ENCODE assay signal across 11 cellular contexts in the genomic region with DNA sequence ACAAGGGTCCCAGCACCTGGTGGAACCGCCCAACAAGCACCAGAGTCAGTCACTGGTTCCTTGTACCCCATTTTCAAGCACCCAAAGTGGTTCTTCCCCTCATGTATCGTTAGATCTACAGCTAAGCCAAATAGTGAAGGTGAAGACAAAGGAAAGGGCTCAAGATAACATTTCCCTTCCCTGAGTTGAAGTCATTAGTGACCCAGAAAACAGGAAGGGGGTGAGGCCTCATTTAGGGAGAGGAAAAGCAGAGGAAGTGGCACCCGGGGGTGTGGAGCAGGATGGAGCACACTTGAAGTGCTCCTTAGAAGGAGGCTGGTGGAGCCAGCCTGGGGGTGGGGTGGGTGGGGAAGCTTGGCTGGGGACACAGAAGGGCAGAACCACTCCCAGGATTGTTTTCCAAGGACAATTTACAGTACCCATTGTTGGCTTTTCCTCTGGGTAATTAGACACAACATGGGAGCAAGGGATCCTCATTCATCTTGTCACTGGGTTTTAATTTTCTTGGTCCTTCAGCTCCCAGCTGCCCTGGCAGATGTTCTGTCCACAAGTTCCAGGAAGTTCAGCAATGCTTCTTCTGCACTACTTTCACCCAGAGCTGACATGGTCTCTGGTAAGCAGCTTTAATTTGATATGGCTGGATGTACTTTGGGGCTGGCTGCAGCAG.
A peak's percentile ranks its signal among the peaks of the same experiment; 100 is the strongest.
DNase-seq lines count a peak whose midpoint lies in the region; TF ChIP-seq lines count a peak whose summit lies in the region.
"Had no signal": no experiment of that assay in that cellular context is flagged by ENCODE, and none has a peak within 500 bp of the region (broad histone marks: within the 10 kb centered on the region; RNA-seq: fewer than 3 reads in every experiment).

No MANE protein-coding gene starts in this region.

- H2BK15ac ChIP-seq in neuronal stem cell (ENCODE audit: low read length), result no peak overlapping the region

- H3K23ac ChIP-seq in neuronal stem cell (ENCODE audit: low read depth, low read length, poor library complexity), result no peak overlapping the region

- no peak overlapping the region for H2BK5ac ChIP-seq in neuronal stem cell (ENCODE audit: low read length)

- DNase-seq in CMK (ENCODE audit: low read depth) (peak; percentile 38), NB4 (ENCODE audit: low read depth) (peak; percentile 77), colonic mucosa (no peak), neuronal stem cell (ENCODE audit: low spot score) (no peak), occipital lobe (lab: John Stamatoyannopoulos, UW) (no peak)
- DNase-seq in activated T-cell treated with anti-CD3 and anti-CD28 coated beads, Interleukin-2, amount 50 U/mL, for 48 hours, result no peak
- DNase-seq: PC-3 had no signal

- H3K9me3 Mint-ChIP-seq in brain (no peaks in the 10 kb centered on the region), nephron (no peaks in the 10 kb centered on the region)

- H3K27me3 Mint-ChIP-seq in brain (peaks cover 12% of the 10 kb centered on the region), nephron (ENCODE audit: low read depth) (peaks cover 8% of the 10 kb centered on the region)

- no peak overlapping the region for H3K18ac ChIP-seq in neuronal stem cell (ENCODE audit: low read length)

- H3K36me3 ChIP-seq in colonic mucosa (no peaks in the 10 kb centered on the region), neuronal stem cell (replicated peaks in 1 of 2; ENCODE audit: control insufficient read depth in 2 of 2, insufficient read depth in 2 of 2, low read length in 2 of 2) (no peaks in the 10 kb centered on the region)
- H3K36me3 ChIP-seq: cardiac muscle cell, HAP-1 had no signal

- no peak overlapping the region for H2AFZ ChIP-seq in neuronal stem cell (ENCODE audit: low read length)

- H2AK5ac ChIP-seq in neuronal stem cell (ENCODE audit: low read depth, low read length), result no peak overlapping the region

- no peaks in the 10 kb centered on the region for H3K9me3 ChIP-seq in colonic mucosa
- H3K9me3 ChIP-seq in neuronal stem cell (replicated peaks in 1 of 2; ENCODE audit: control insufficient read depth in 2 of 2, insufficient read depth in 1 of 2, low read depth in 1 of 2, low read length in 2 of 2), result no peaks in the 10 kb centered on the region
- H3K9me3 ChIP-seq: HAP-1 had no signal

- H4K91ac ChIP-seq in neuronal stem cell (ENCODE audit: low read depth, low read length, poor library complexity), result no peak overlapping the region

- H3K27ac ChIP-seq in colonic mucosa (no peak overlapping the region), neuronal stem cell (replicated peaks; ENCODE audit: low read length) (no peak overlapping the region)
- H3K27ac ChIP-seq: cardiac muscle cell had no signal

- intact Hi-C loops in colonic mucosa (cut with DNase I), result no loop called here

- no peak overlapping the region for H3K4me3 ChIP-seq in NB4 (ENCODE audit: low read depth, low read length)
- no peak overlapping the region for H3K4me3 ChIP-seq in colonic mucosa
- no peak overlapping the region for H3K4me3 ChIP-seq in neuronal stem cell (ENCODE audit: low read length in 2 of 2)
- H3K4me3 ChIP-seq: cardiac muscle cell, HAP-1 had no signal

- H3K4me1 ChIP-seq in colonic mucosa (peaks cover 15% of the 10 kb centered on the region), neuronal stem cell (ENCODE audit: control insufficient read depth in 2 of 2, insufficient read depth in 1 of 2, low read depth in 1 of 2, low read length in 2 of 2) (peaks cover 0 to 11% of the 10 kb centered on the region in 2 donors)
- H3K4me1 ChIP-seq: HAP-1 had no signal

- H3K79me1 ChIP-seq in neuronal stem cell (ENCODE audit: low read depth, low read length), result no peaks in the 10 kb centered on the region

- TF ChIP-seq POLR2A in NB4 (IDR thresholded peaks at IDR 0.05; ENCODE audit: extremely low read depth, insufficient read length), result no peak

- no peak overlapping the region for H3K4me2 ChIP-seq in neuronal stem cell (ENCODE audit: insufficient read depth, low read length, poor library complexity, severe bottlenecking)

- H3K27me3 ChIP-seq in colonic mucosa, result no peaks in the 10 kb centered on the region
- H3K27me3 ChIP-seq in neuronal stem cell (ENCODE audit: control insufficient read depth in 3 of 3, insufficient read depth in 3 of 3, low read depth in 1 of 3, low read length in 3 of 3), result no peaks in the 10 kb centered on the region
- H3K27me3 ChIP-seq: cardiac muscle cell had no signal

- peak overlapping the region in 3 of 5 experiments; percentile 8 to 34 (median 10) for H3K27ac Mint-ChIP-seq in brain
- H3K27ac Mint-ChIP-seq in nephron, result peak overlapping the region in 2 of 3 experiments; percentile 36 to 43

- H3K4ac ChIP-seq in neuronal stem cell (ENCODE audit: low read length), result no peak overlapping the region

- H3K4me3 Mint-ChIP-seq in brain (no peak overlapping the region), nephron (no peak overlapping the region)

- no peak overlapping the region for H3K9ac ChIP-seq in colonic mucosa (ENCODE audit: low read depth in 2 of 2, low read length in 2 of 2)
- no peak overlapping the region for H3K9ac ChIP-seq in neuronal stem cell (ENCODE audit: low read depth, low read length, poor library complexity)

- no peak overlapping the region for H2BK120ac ChIP-seq in neuronal stem cell (ENCODE audit: low read depth, low read length)

- WGBS in neuronal stem cell (ENCODE audit: extremely low coverage in 2 of 2, insufficient read length in 2 of 2, insufficient replicate concordance in 1 of 2), 2 donors, result no CpG with 5 or more reads among the region's 3 CpGs

- no peak for TF ChIP-seq CTCF in NB4 (IDR thresholded peaks at IDR 0.05; ENCODE audit: low read depth, low read length)
- no peak for TF ChIP-seq CTCF in brain (conservative IDR thresholded peaks at IDR 0.05)
- TF ChIP-seq CTCF in nephron (IDR thresholded peaks at IDR 0.05; ENCODE audit: unreplicated experiment in 3 of 3), result no peak
- TF ChIP-seq CTCF in colonic mucosa (IDR thresholded peaks at IDR 0.05), result no peak

- H4K8ac ChIP-seq in neuronal stem cell (ENCODE audit: low read depth, low read length), result no peak overlapping the region

- H3K4me1 Mint-ChIP-seq in brain, result peaks cover 55% of the 10 kb centered on the region
- H3K4me1 Mint-ChIP-seq in nephron, result peaks cover 34% of the 10 kb centered on the region

- H3K14ac ChIP-seq in neuronal stem cell (ENCODE audit: low read length), result no peak overlapping the region

- H2BK12ac ChIP-seq in neuronal stem cell (ENCODE audit: low read length), result no peak overlapping the region

- H3K36me3 Mint-ChIP-seq in brain (no peaks in the 10 kb centered on the region), nephron (ENCODE audit: low read depth) (no peaks in the 10 kb centered on the region)

Comparison
In these comparisons a context has a peak if more than half of its experiments do, and no peak if none do; other contexts are left out.
1. DNase-seq: peak in CMK (single experiment) and NB4 (single experiment); none in colonic mucosa (single experiment), neuronal stem cell (single experiment), activated T-cell treated with anti-CD3 and anti-CD28 coated beads, Interleukin-2, amount 50 U/mL, for 48 hours (0 of 2) and occipital lobe (single experiment).